In the genomic region with DNA sequence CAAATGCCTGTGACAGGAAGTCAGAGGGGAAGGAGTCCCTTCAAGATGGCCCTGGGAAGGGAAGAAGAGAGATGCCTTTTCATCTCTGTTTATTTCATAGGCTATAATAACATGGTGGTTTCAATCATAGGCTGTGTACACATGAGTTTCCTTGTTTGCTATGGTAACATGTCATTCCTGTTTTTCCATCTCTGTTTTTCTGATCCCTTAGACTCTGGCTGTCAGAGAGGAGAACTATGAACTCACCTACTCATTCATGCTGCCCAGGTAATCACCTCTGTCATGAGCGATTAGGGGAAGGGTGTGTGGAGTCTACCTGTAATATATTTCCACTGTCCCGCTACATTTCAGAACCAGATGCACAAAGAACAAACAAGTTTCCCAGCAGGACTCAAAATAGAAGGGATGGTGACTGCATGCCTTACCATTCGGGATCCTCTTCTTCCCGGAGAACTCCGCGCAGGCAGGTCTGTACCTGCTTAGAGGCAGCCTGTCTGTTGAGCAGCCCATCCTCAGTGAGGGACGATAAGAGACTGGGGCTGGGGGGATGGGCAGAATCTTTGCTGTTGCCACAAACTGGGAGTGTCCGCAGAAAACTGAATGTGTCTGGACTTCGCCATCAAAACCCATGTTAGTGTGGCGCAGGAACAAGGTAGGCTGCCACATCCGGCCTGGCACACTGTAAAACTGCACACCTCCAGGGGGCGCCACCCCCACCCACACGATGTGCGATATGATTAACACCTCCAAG, we compare ENCODE assay signal across 13 cellular contexts.
DNase-seq lines count a peak whose midpoint lies in the region; ATAC-seq, FAIRE-seq and TF ChIP-seq lines count a peak whose summit lies in the region.
"Had no signal": no experiment of that assay in that cellular context is flagged by ENCODE, and none has a peak within 500 bp of the region (broad histone marks: within the 10 kb centered on the region; RNA-seq: fewer than 3 reads in every experiment).

No MANE protein-coding gene starts in this region.

- H3K4me1 Mint-ChIP-seq in memory B cell, result peaks cover 47% of the 10 kb centered on the region
- H3K4me1 Mint-ChIP-seq in stimulated activated effector memory CD8-positive, alpha-beta T cell treated with anti-CD3 and anti-CD28 coated beads, Interleukin-12 subunit alpha, Interleukin-12 subunit beta, amount 100 ng/mL, for 72 hours, result peaks cover 6% of the 10 kb centered on the region
- H3K4me1 Mint-ChIP-seq: activated T-helper 17 cell treated with anti-CD3 and anti-CD28 coated beads, Interleukin-2, amount 50 U/mL, for 72 hours had no signal

- H3K9me3 Mint-ChIP-seq in memory B cell, result no peaks in the 10 kb centered on the region
- no peaks in the 10 kb centered on the region for H3K9me3 Mint-ChIP-seq in stimulated activated effector memory CD8-positive, alpha-beta T cell treated with anti-CD3 and anti-CD28 coated beads, Interleukin-12 subunit alpha, Interleukin-12 subunit beta, amount 100 ng/mL, for 72 hours
- H3K9me3 Mint-ChIP-seq: activated T-helper 17 cell treated with anti-CD3 and anti-CD28 coated beads, Interleukin-2, amount 50 U/mL, for 72 hours; naive thymus-derived CD8-positive, alpha-beta T cell had no signal

- no peak overlapping the region for H2AFZ ChIP-seq in SU-DHL-6 (ENCODE audit: low read depth, low read length, severe bottlenecking)

- no peak for ATAC-seq in memory B cell (ENCODE audit: low read depth)
- no peak for ATAC-seq in GM21381 (IDR thresholded peaks at IDR 0.05; ENCODE audit: unreplicated experiment)
- no peak for ATAC-seq in stimulated activated effector memory CD8-positive, alpha-beta T cell treated with anti-CD3 and anti-CD28 coated beads, Interleukin-12 subunit alpha, Interleukin-12 subunit beta, amount 100 ng/mL, for 72 hours
- ATAC-seq: activated T-helper 17 cell treated with anti-CD3 and anti-CD28 coated beads, Interleukin-2, amount 50 U/mL, for 72 hours; naive thymus-derived CD8-positive, alpha-beta T cell had no signal

- FAIRE-seq in RCC 7860 (lab: Jason Lieb, UNC), result no peak

- H3K27ac Mint-ChIP-seq in memory B cell, result peak overlapping the region; percentile 42
- H3K27ac Mint-ChIP-seq in stimulated activated effector memory CD8-positive, alpha-beta T cell treated with anti-CD3 and anti-CD28 coated beads, Interleukin-12 subunit alpha, Interleukin-12 subunit beta, amount 100 ng/mL, for 72 hours, result no peak overlapping the region
- H3K27ac Mint-ChIP-seq: activated T-helper 17 cell treated with anti-CD3 and anti-CD28 coated beads, Interleukin-2, amount 50 U/mL, for 72 hours had no signal

- H3K4me2 ChIP-seq in SU-DHL-6 (ENCODE audit: low read depth, low read length, poor library complexity, severe bottlenecking), result peak overlapping the region; percentile 30

- no peaks in the 10 kb centered on the region for H3K27me3 Mint-ChIP-seq in memory B cell

- no peaks in the 10 kb centered on the region for H3K36me3 ChIP-seq in SU-DHL-6 (ENCODE audit: low read length)
- H3K36me3 ChIP-seq: tibial artery had no signal

- no peak overlapping the region for H3K4me3 ChIP-seq in AG10803 (ENCODE audit: low read length)
- H3K4me3 ChIP-seq in SU-DHL-6 (ENCODE audit: insufficient read depth, low read length, poor library complexity, severe bottlenecking), result no peak overlapping the region
- H3K4me3 ChIP-seq: tibial artery had no signal

- 0 out of 2 replicates have a peak, but pooled peaks cover 5% of the 10 kb centered on the region for H3F3A ChIP-seq in SU-DHL-6 (ENCODE audit: insufficient read depth)

- TF ChIP-seq CTCF in AG10803 (conservative IDR thresholded peaks at IDR 0.05; ENCODE audit: low read length) (peak; percentile 14; the same call in 1 of the 2 replicates), GM12872 (IDR thresholded peaks at IDR 0.05; ENCODE audit: insufficient read depth, low read depth, low read length) (peak; percentile 55), SU-DHL-6 (IDR thresholded peaks at IDR 0.05; ENCODE audit: insufficient read depth, low read length, poor library complexity, severe bottlenecking) (no peak)

- no peak overlapping the region for H3K27ac ChIP-seq in SU-DHL-6 (ENCODE audit: low read depth, low read length)
- H3K27ac ChIP-seq: tibial artery had no signal

- H3K27me3 ChIP-seq in SU-DHL-6 (ENCODE audit: low read length), result no peaks in the 10 kb centered on the region
- H3K27me3 ChIP-seq: tibial artery had no signal

- H3K9me3 ChIP-seq in SU-DHL-6 (ENCODE audit: insufficient read depth, low read length), result no peaks in the 10 kb centered on the region
- H3K9me3 ChIP-seq: tibial artery had no signal

- H3K9me2 ChIP-seq in SU-DHL-6 (replicated peaks; ENCODE audit: insufficient read depth, low read length), result no peaks in the 10 kb centered on the region

- H3K9ac ChIP-seq in SU-DHL-6 (ENCODE audit: low read length), result no peak overlapping the region

- no peaks in the 10 kb centered on the region for H3K36me3 Mint-ChIP-seq in memory B cell
- no peaks in the 10 kb centered on the region for H3K36me3 Mint-ChIP-seq in stimulated activated effector memory CD8-positive, alpha-beta T cell treated with anti-CD3 and anti-CD28 coated beads, Interleukin-12 subunit alpha, Interleukin-12 subunit beta, amount 100 ng/mL, for 72 hours
- H3K36me3 Mint-ChIP-seq: naive thymus-derived CD8-positive, alpha-beta T cell had no signal

- H3K4me3 Mint-ChIP-seq in memory B cell, result no peak overlapping the region
- no peak overlapping the region for H3K4me3 Mint-ChIP-seq in stimulated activated effector memory CD8-positive, alpha-beta T cell treated with anti-CD3 and anti-CD28 coated beads, Interleukin-12 subunit alpha, Interleukin-12 subunit beta, amount 100 ng/mL, for 72 hours
- H3K4me3 Mint-ChIP-seq: activated T-helper 17 cell treated with anti-CD3 and anti-CD28 coated beads, Interleukin-2, amount 50 U/mL, for 72 hours; naive thymus-derived CD8-positive, alpha-beta T cell had no signal

- no peaks in the 10 kb centered on the region for H4K20me1 ChIP-seq in SU-DHL-6 (ENCODE audit: low read depth, low read length)

- H3K79me2 ChIP-seq in SU-DHL-6 (ENCODE audit: insufficient read depth, low read length), result no peaks in the 10 kb centered on the region

- DNase-seq in AG10803 (ENCODE audit: low read depth) (no peak), memory B cell (ENCODE audit: low spot score in 2 of 2) (no peak), GDM1 (lab: John Stamatoyannopoulos, UW) (no peak), RCC 7860 (ENCODE audit: low spot score) (no peak)
- DNase-seq in stimulated activated effector memory CD8-positive, alpha-beta T cell treated with anti-CD3 and anti-CD28 coated beads, Interleukin-12 subunit alpha, Interleukin-12 subunit beta, amount 100 ng/mL, for 72 hours (ENCODE audit: low spot score in 2 of 2), result no peak
- DNase-seq: DMS79; naive thymus-derived CD8-positive, alpha-beta T cell; NCI-H774 had no signal
